In genomic region chr7:22082553-22082885, GRCh38 we compare ENCODE assay signal across 7 cellular contexts.
A peak's percentile ranks its signal among the peaks of the same experiment; 100 is the strongest.
DNase-seq lines count a peak whose midpoint lies in the region; ATAC-seq and TF ChIP-seq lines count a peak whose summit lies in the region.

No MANE protein-coding gene starts in this region.

- H3K36me3 Mint-ChIP-seq in naive B cell, result no peaks in the 10 kb centered on the region

- no peak for TF ChIP-seq CTCF in KMS-11 (conservative IDR thresholded peaks at IDR 0.05; ENCODE audit: low read depth, low read length)
- TF ChIP-seq CTCF in dorsolateral prefrontal cortex (IDR thresholded peaks at IDR 0.05 in 54 of 56, conservative IDR thresholded peaks at IDR 0.05 in 2 of 56; ENCODE audit: low read depth in 1 of 56, partially characterized antibody in 56 of 56), result no peak

- DNase-seq in dorsolateral prefrontal cortex, result no peak
- DNase-seq in naive B cell, result no peak
- no peak for DNase-seq in stimulated activated CD8-positive, alpha-beta memory T cell treated with anti-CD3 and anti-CD28 coated beads, Interleukin-4, amount 100 ng/mL, for 48 hours
- no peak for DNase-seq in NCI-H1436 treated with DMSO at 0.1 percent for 48 hours (lab: John Stamatoyannopoulos, UW)

- H3K4me3 ChIP-seq in KMS-11 (IDR thresholded peaks at IDR 0.05; ENCODE audit: insufficient read depth, low read depth, low read length) (no peak overlapping the region), dorsolateral prefrontal cortex (peak overlapping the region; percentile 37 to 85 (median 72))

- peak overlapping the region; percentile 56; the same call in 1 of the 2 replicates for H3K27ac ChIP-seq in KMS-11
- peak overlapping the region; percentile 13 to 99 (median 92) for H3K27ac ChIP-seq in dorsolateral prefrontal cortex

- no peaks in the 10 kb centered on the region for H3K79me2 ChIP-seq in KMS-11 (ENCODE audit: insufficient read depth, low read depth)

- H4K20me1 ChIP-seq in KMS-11 (ENCODE audit: insufficient read depth), result no peaks in the 10 kb centered on the region

- H3K4me2 ChIP-seq in KMS-11, result peak overlapping the region; percentile 46

- no peaks in the 10 kb centered on the region for H3K27me3 ChIP-seq in KMS-11 (ENCODE audit: insufficient read depth, low read depth)
- H3K27me3 ChIP-seq in dorsolateral prefrontal cortex, result peaks cover 0 to 4% (median 0%) of the 10 kb centered on the region in 45 donors

- intact Hi-C loops in dorsolateral prefrontal cortex (cut with DNase I), result loop anchor here (2.0 to 10.0 kb wide), 9 partner anchors 80 to 1288 kb away; partner anchors contain the start of genes CDCA7L (in 2 of the 2) and SP4 (in 1 of the 2)

- H3K27ac Mint-ChIP-seq in naive B cell, result peak overlapping the region in 4 of 6 donors; percentile 33 to 91 (median 78)

- peak overlapping the region; percentile 94 for H2AFZ ChIP-seq in KMS-11 (ENCODE audit: low read depth)

- peak overlapping the region; percentile 77; the same call in 1 of the 2 replicates for H3K9ac ChIP-seq in KMS-11

- H3K4me1 ChIP-seq in KMS-11 (ENCODE audit: low read depth, poor library complexity, severe bottlenecking), result peaks cover 11% of the 10 kb centered on the region

- ATAC-seq in GM19452 (IDR thresholded peaks at IDR 0.05; ENCODE audit: unreplicated experiment) (peak; percentile 10), naive B cell (ENCODE audit: low read depth in 2 of 2) (no peak), HG03457 (IDR thresholded peaks at IDR 0.05; ENCODE audit: unreplicated experiment) (no peak)

- peaks cover 0 to 5% (median 0%) of the 10 kb centered on the region in 7 donors for H3K9me3 Mint-ChIP-seq in naive B cell

- no peaks in the 10 kb centered on the region for H3K36me3 ChIP-seq in KMS-11 (ENCODE audit: insufficient read depth)

- peaks cover 7 to 20% (median 17%) of the 10 kb centered on the region in 3 donors for H3K4me1 Mint-ChIP-seq in naive B cell

- H3K27me3 Mint-ChIP-seq in naive B cell, result peaks cover 22 to 40% (median 26%) of the 10 kb centered on the region in 3 donors

- peak overlapping the region; percentile 84 to 97 (median 92) for H3K4me3 Mint-ChIP-seq in naive B cell
